In genomic region chr18:55920063-55920462, GRCh38 we compare ENCODE assay signal across 27 cellular contexts.
"Had no signal": no experiment of that assay in that cellular context is flagged by ENCODE, and none has a peak within 500 bp of the region (broad histone marks: within the 10 kb centered on the region; RNA-seq: fewer than 3 reads in every experiment).

No MANE protein-coding gene starts in this region.

- H3K4me3 ChIP-seq: adrenal gland, breast epithelium, Peyer's patch, SJCRH30 had no signal

- H3K27me3 Mint-ChIP-seq: activated CD4-positive, alpha-beta memory T cell treated with anti-CD3 and anti-CD28 coated beads for 36 hours; activated CD4-positive, alpha-beta T cell treated with anti-CD3 and anti-CD28 coated beads, Interleukin-2, amount 10 ng/mL, durations not matched to agents 7 days and 5 days had no signal

- H3K4me3 Mint-ChIP-seq: activated CD4-positive, alpha-beta memory T cell treated with anti-CD3 and anti-CD28 coated beads for 36 hours; activated CD4-positive, alpha-beta T cell treated with anti-CD3 and anti-CD28 coated beads, Interleukin-2, amount 10 ng/mL, durations not matched to agents 7 days and 5 days; activated naive CD8-positive, alpha-beta T cell treated with anti-CD3 and anti-CD28 coated beads, Interleukin-2, amount 10 ng/mL, durations not matched to agents 7 days and 5 days had no signal

- DNase-seq: activated CD4-positive, alpha-beta memory T cell treated with anti-CD3 and anti-CD28 coated beads for 36 hours; activated CD4-positive, alpha-beta T cell treated with anti-CD3 and anti-CD28 coated beads, Interleukin-2, amount 10 ng/mL, durations not matched to agents 7 days and 5 days; activated CD4-positive, CD25-positive, alpha-beta regulatory T cell; activated CD8-positive, alpha-beta memory T cell treated with anti-CD3 and anti-CD28 coated beads for 24 hours; activated naive CD4-positive, alpha-beta T cell treated with anti-CD3 and anti-CD28 coated beads, Interleukin-2, amount 50 U/mL, for 16 hours; activated naive CD8-positive, alpha-beta T cell treated with anti-CD3 and anti-CD28 coated beads, Interleukin-2, amount 10 ng/mL, durations not matched to agents 7 days and 5 days; activated T-cell treated with anti-CD3 and anti-CD28 coated beads, Interleukin-2, amount 50 U/mL, for 48 hours; adrenal gland; anterior cingulate cortex; caudate nucleus; Kasumi-1; KBM-7; NCI-H1105 treated with DMSO at 0.1 percent for 48 hours; NCI-H1694 treated with DMSO at 0.1 percent for 48 hours; NCI-H2081; NCI-H2171 treated with DMSO at 0.1 percent for 48 hours; NCI-H510A treated with DMSO at 0.1 percent for 48 hours; NCI-H774; NK-92 treated with Interleukin-12 subunit alpha and Interleukin-12 subunit beta, amount 100 ng/mL, for 24 hours; OCI-M1; Peyer's patch; Right ventricle myocardium superior; SJCRH30; SK-N-SH; T-helper 1 cell had no signal

- H3K27ac Mint-ChIP-seq: activated CD4-positive, alpha-beta memory T cell treated with anti-CD3 and anti-CD28 coated beads for 36 hours; activated CD4-positive, alpha-beta T cell treated with anti-CD3 and anti-CD28 coated beads, Interleukin-2, amount 10 ng/mL, durations not matched to agents 7 days and 5 days; activated naive CD8-positive, alpha-beta T cell treated with anti-CD3 and anti-CD28 coated beads, Interleukin-2, amount 10 ng/mL, durations not matched to agents 7 days and 5 days; activated T-helper 2 cell treated with anti-CD3 and anti-CD28 coated beads, Interferon-gamma antibody, Interleukin-2, Interleukin-4, amounts not matched to agents 10 μg/mL and 5 μg/mL and 100 μg/mL, durations not matched to agents 14 hours and 24 hours and 36 hours had no signal

- H3K4me1 Mint-ChIP-seq: activated CD4-positive, alpha-beta T cell treated with anti-CD3 and anti-CD28 coated beads, Interleukin-2, amount 10 ng/mL, durations not matched to agents 7 days and 5 days; activated naive CD8-positive, alpha-beta T cell treated with anti-CD3 and anti-CD28 coated beads, Interleukin-2, amount 10 ng/mL, durations not matched to agents 7 days and 5 days had no signal

- H3K9me3 Mint-ChIP-seq: activated CD4-positive, alpha-beta T cell treated with anti-CD3 and anti-CD28 coated beads, Interleukin-2, amount 10 ng/mL, durations not matched to agents 7 days and 5 days; activated naive CD8-positive, alpha-beta T cell treated with anti-CD3 and anti-CD28 coated beads, Interleukin-2, amount 10 ng/mL, durations not matched to agents 7 days and 5 days had no signal

- H3K36me3 Mint-ChIP-seq: activated CD4-positive, alpha-beta memory T cell treated with anti-CD3 and anti-CD28 coated beads for 36 hours; activated naive CD8-positive, alpha-beta T cell treated with anti-CD3 and anti-CD28 coated beads, Interleukin-2, amount 10 ng/mL, durations not matched to agents 7 days and 5 days had no signal
